In genomic region chr9:19009566-19009965, GRCh38 we compare ENCODE assay signal across 9 cellular contexts. TPM values are rescaled to one million over a fixed set of nuclear protein-coding genes. Genes with fewer than 3 reads are reported as not detected.
"Had no signal": no experiment of that assay in that cellular context is flagged by ENCODE, and none has a peak within 500 bp of the region (broad histone marks: within the 10 kb centered on the region; RNA-seq: fewer than 3 reads in every experiment).

No MANE protein-coding gene starts in this region.

- H3K36me3 ChIP-seq: HAP-1 had no signal

- H3K4me3 ChIP-seq: HAP-1 had no signal

- DNase-seq: GOT3, H7, HFFc6 had no signal

- H3K4me3 Mint-ChIP-seq: HFFc6, IgD-negative memory B cell had no signal

- ATAC-seq: HCT116, HepG2 had no signal

- H3K4me1 ChIP-seq: HAP-1 had no signal

- H3K27ac Mint-ChIP-seq: HFFc6, IgD-negative memory B cell had no signal

- H3K9me3 Mint-ChIP-seq: HFFc6, IgD-negative memory B cell had no signal

- H3K4me1 Mint-ChIP-seq: IgD-negative memory B cell had no signal

- H3K27ac ChIP-seq: HL-60 had no signal

RNA-seq across cellular contexts. Expression of gene SAXO1, which starts 23.4 kb away (rescaled TPM):
- total RNA-seq: HepG2, HFFc6, HT1080 had no signal
- polyA plus RNA-seq: HepG2, IgD-negative memory B cell had no signal
